13 cellular contexts compared by ENCODE assay signal in genomic region chr14:33849455-33849801, GRCh38.
DNase-seq lines count a peak whose midpoint lies in the region; ATAC-seq, FAIRE-seq and TF ChIP-seq lines count a peak whose summit lies in the region.
"Had no signal": no experiment of that assay in that cellular context is flagged by ENCODE, and none has a peak within 500 bp of the region (broad histone marks: within the 10 kb centered on the region; RNA-seq: fewer than 3 reads in every experiment).

No MANE protein-coding gene starts in this region.

- H3K79me2 ChIP-seq in OCI-LY7 (ENCODE audit: insufficient read depth, low read depth, low read length) = no peaks in the 10 kb centered on the region
- no peaks in the 10 kb centered on the region for H3K79me2 ChIP-seq in K562 (ENCODE audit: control insufficient read depth, insufficient read depth, low read length)
- no peaks in the 10 kb centered on the region for H3K79me2 ChIP-seq in neural progenitor cell (ENCODE audit: low read depth)

- H3K27ac Mint-ChIP-seq in neural progenitor cell = peak overlapping the region; percentile 46
- no peak overlapping the region for H3K27ac Mint-ChIP-seq in activated naive CD8-positive, alpha-beta T cell treated with anti-CD3 and anti-CD28 coated beads, Interleukin-2, amount 50 U/mL, for 24 hours
- H3K27ac Mint-ChIP-seq: CD4-positive, CD25-positive, alpha-beta regulatory T cell had no signal

- H3K9me3 ChIP-seq in OCI-LY7 (ENCODE audit: low read length) (no peaks in the 10 kb centered on the region), K562 (replicated peaks; ENCODE audit: control insufficient read depth, insufficient read depth, low read depth, low read length) (no peaks in the 10 kb centered on the region), neural progenitor cell (ENCODE audit: low read depth) (no peaks in the 10 kb centered on the region), uterus (no peaks in the 10 kb centered on the region)
- H3K9me3 ChIP-seq: Caco-2, HAP-1, Peyer's patch had no signal

- H3K9me3 Mint-ChIP-seq in neural progenitor cell = no peaks in the 10 kb centered on the region
- H3K9me3 Mint-ChIP-seq in activated naive CD8-positive, alpha-beta T cell treated with anti-CD3 and anti-CD28 coated beads, Interleukin-2, amount 50 U/mL, for 24 hours = no peaks in the 10 kb centered on the region

- H3K4me1 Mint-ChIP-seq in neural progenitor cell = peaks cover 28% of the 10 kb centered on the region
- H3K4me1 Mint-ChIP-seq in activated naive CD8-positive, alpha-beta T cell treated with anti-CD3 and anti-CD28 coated beads, Interleukin-2, amount 50 U/mL, for 24 hours = peaks cover 6% of the 10 kb centered on the region

- POLR2A ChIA-PET in OCI-LY7 (lab: Charles Lee) (no interaction called here), K562 (lab: Yijun Ruan, JAX) (interaction anchor here (0.6 to 2.2 kb wide), 6 partner anchors 9 to 249 kb away, joined by 3 to 8 read pairs (median 4); partner anchors contain the start of gene EGLN3)

- peaks cover 12% of the 10 kb centered on the region for H3F3A ChIP-seq in neural progenitor cell (ENCODE audit: low read depth)

- no peak overlapping the region for H3K4me3 Mint-ChIP-seq in neural progenitor cell
- H3K4me3 Mint-ChIP-seq in activated naive CD8-positive, alpha-beta T cell treated with anti-CD3 and anti-CD28 coated beads, Interleukin-2, amount 50 U/mL, for 24 hours = no peak overlapping the region
- H3K4me3 Mint-ChIP-seq: CD4-positive, CD25-positive, alpha-beta regulatory T cell; IgD-negative memory B cell had no signal

- no peak for TF ChIP-seq RAD21 in K562 (CRISPR knock-in tag; conservative IDR thresholded peaks at IDR 0.05 in 1 of 2, IDR thresholded peaks at IDR 0.05 in 1 of 2)

- H3K27me3 ChIP-seq in K562 (ENCODE audit: control insufficient read depth in 2 of 2, insufficient read depth in 2 of 2, low read length in 2 of 2) = no peaks in the 10 kb centered on the region
- no peaks in the 10 kb centered on the region for H3K27me3 ChIP-seq in neural progenitor cell
- H3K27me3 ChIP-seq in uterus = no peaks in the 10 kb centered on the region
- H3K27me3 ChIP-seq: Peyer's patch had no signal

- CTCF ChIA-PET in OCI-LY7 (lab: Charles Lee; ENCODE audit: unreplicated experiment) = interaction anchor here (1.0 kb wide), 1 partner anchor 249 kb away, joined by 3 read pairs; no protein-coding TSS in a partner anchor
- CTCF ChIA-PET in K562 (lab: Yijun Ruan, JAX; ENCODE audit: low intra/inter-chr PET ratio) = no interaction called here

- H3K36me3 ChIP-seq in OCI-LY7 (ENCODE audit: insufficient read depth, low read length) (no peaks in the 10 kb centered on the region), K562 (ENCODE audit: control insufficient read depth, insufficient read depth, low read length) (no peaks in the 10 kb centered on the region), neural progenitor cell (no peaks in the 10 kb centered on the region), uterus (no peaks in the 10 kb centered on the region)
- H3K36me3 ChIP-seq: HAP-1, Peyer's patch had no signal

- TF ChIP-seq EP300 in K562 (IDR thresholded peaks at IDR 0.05; ENCODE audit: low read length) = no peak

- H2AFZ ChIP-seq in OCI-LY7 (ENCODE audit: low read length) (no peak overlapping the region), K562 (ENCODE audit: low read depth, low read length) (no peak overlapping the region), neural progenitor cell (replicated peaks) (no peak overlapping the region)

- no peaks in the 10 kb centered on the region for H4K20me1 ChIP-seq in OCI-LY7 (ENCODE audit: insufficient read depth, low read length)
- no peaks in the 10 kb centered on the region for H4K20me1 ChIP-seq in K562 (replicated peaks; ENCODE audit: control insufficient read depth, insufficient read depth, low read length)
- no peaks in the 10 kb centered on the region for H4K20me1 ChIP-seq in neural progenitor cell (ENCODE audit: low read depth)

- H3K9ac ChIP-seq in K562 (ENCODE audit: insufficient read depth in 1 of 2, low read depth in 2 of 2, low read length in 2 of 2) (no peak overlapping the region), neural progenitor cell (no peak overlapping the region)

- no peak for FAIRE-seq in K562 (lab: Jason Lieb, UNC)

- DNase-seq in OCI-LY7 (ENCODE audit: low spot score) (no peak), K562 (ENCODE audit: extremely low read depth in 1 of 4, low spot score in 3 of 4) (no peak), neural progenitor cell (ENCODE audit: low spot score) (no peak), uterus (no peak), OCI-M1 (lab: John Stamatoyannopoulos, UW) (no peak)
- no peak for DNase-seq in activated naive CD8-positive, alpha-beta T cell treated with anti-CD3 and anti-CD28 coated beads, Interleukin-2, amount 50 U/mL, for 24 hours
- DNase-seq: CD4-positive, CD25-positive, alpha-beta regulatory T cell; MV-4-11 had no signal

- in situ Hi-C loops in K562 (cut with MboI) = loop anchor here (10.0 kb wide), 1 partner anchor 375 kb away; no protein-coding TSS in a partner anchor

- ATAC-seq in GM18511 (IDR thresholded peaks at IDR 0.05; ENCODE audit: unreplicated experiment) = peak; percentile 16
- ATAC-seq in K562 = 0 out of 3 replicates have a peak, but pooled peaks have one; percentile 19
- no peak for ATAC-seq in activated naive CD8-positive, alpha-beta T cell treated with anti-CD3 and anti-CD28 coated beads, Interleukin-2, amount 50 U/mL, for 24 hours

- H3K4me2 ChIP-seq in OCI-LY7 (ENCODE audit: low read length) (no peak overlapping the region), K562 (ENCODE audit: insufficient read depth, low read length) (no peak overlapping the region), neural progenitor cell (no peak overlapping the region)

- BruUV-seq in OCI-LY7 (replicated peaks; lab: Mats Ljungman, UMichigan) (no TSS peak), K562 (replicated peaks; lab: Mats Ljungman, UMichigan) (no TSS peak)

- intact Hi-C loops in OCI-LY7 (cut with micrococcal nuclease; ENCODE audit: unreplicated experiment) (loop anchor here (10.0 kb wide), 2 partner anchors 375 to 455 kb away; no protein-coding TSS in a partner anchor), K562 (cut with micrococcal nuclease) (loop anchor here (5.0 to 10.0 kb wide), 4 partner anchors 68 to 455 kb away; no protein-coding TSS in a partner anchor), uterus (cut with DNase I; ENCODE audit: low total_unique reads) (no loop called here)

- TF ChIP-seq POLR2A in K562 (conservative IDR thresholded peaks at IDR 0.05) (no peak), uterus (IDR thresholded peaks at IDR 0.05) (no peak)

- H3K4me1 ChIP-seq in OCI-LY7 (ENCODE audit: insufficient read depth, low read length, poor library complexity, severe bottlenecking) (no peaks in the 10 kb centered on the region), K562 (replicated peaks in 1 of 2; ENCODE audit: control insufficient read depth in 2 of 2, insufficient read depth in 2 of 2, low read length in 2 of 2) (peaks cover 0 to 11% of the 10 kb centered on the region in 2 experiments; a peak in 2 of 5 replicates), neural progenitor cell (peaks cover 29% of the 10 kb centered on the region), uterus (no peaks in the 10 kb centered on the region)
- H3K4me1 ChIP-seq: Caco-2, Peyer's patch had no signal

- H3K27ac ChIP-seq in OCI-LY7 (ENCODE audit: low read depth, low read length, poor library complexity, severe bottlenecking) (no peak overlapping the region), K562 (ENCODE audit: extremely low read depth, low read depth, low read length) (no peak overlapping the region), neural progenitor cell (no peak overlapping the region), uterus (no peak overlapping the region)
- H3K27ac ChIP-seq: Peyer's patch had no signal

- peaks cover 5% of the 10 kb centered on the region for H3K27me3 Mint-ChIP-seq in neural progenitor cell (ENCODE audit: insufficient read depth, low read depth)
- no peaks in the 10 kb centered on the region for H3K27me3 Mint-ChIP-seq in activated naive CD8-positive, alpha-beta T cell treated with anti-CD3 and anti-CD28 coated beads, Interleukin-2, amount 50 U/mL, for 24 hours
- H3K27me3 Mint-ChIP-seq: CD4-positive, CD25-positive, alpha-beta regulatory T cell; IgD-negative memory B cell had no signal

- no peaks in the 10 kb centered on the region for H3K36me3 Mint-ChIP-seq in neural progenitor cell
- no peaks in the 10 kb centered on the region for H3K36me3 Mint-ChIP-seq in activated naive CD8-positive, alpha-beta T cell treated with anti-CD3 and anti-CD28 coated beads, Interleukin-2, amount 50 U/mL, for 24 hours (ENCODE audit: low read depth)
- H3K36me3 Mint-ChIP-seq: CD4-positive, CD25-positive, alpha-beta regulatory T cell had no signal

- 0 out of 2 replicates have a peak, but pooled peaks have one; percentile 4 for TF ChIP-seq CTCF in OCI-LY7 (conservative IDR thresholded peaks at IDR 0.05; ENCODE audit: low read length)
- no peak for TF ChIP-seq CTCF in K562 (IDR thresholded peaks at IDR 0.05 in 2 of 3, conservative IDR thresholded peaks at IDR 0.05 in 1 of 3; ENCODE audit: insufficient read depth in 2 of 3, low read depth in 1 of 3, low read length in 3 of 3)
- no peak for TF ChIP-seq CTCF in neural progenitor cell (IDR thresholded peaks at IDR 0.05)
- no peak for TF ChIP-seq CTCF in uterus (IDR thresholded peaks at IDR 0.05)

- 100% methylated on average over 1 of the region's 1 CpG for WGBS in K562 (ENCODE audit: insufficient coverage, low coverage, missing lambda C conversion rate)

- H3K4me3 ChIP-seq in OCI-LY7 (ENCODE audit: low read depth, low read length, poor library complexity, severe bottlenecking) (no peak overlapping the region), K562 (no peak overlapping the region), neural progenitor cell (no peak overlapping the region), uterus (no peak overlapping the region)
- H3K4me3 ChIP-seq: HAP-1, Peyer's patch had no signal

- no peaks in the 10 kb centered on the region for H3K9me1 ChIP-seq in K562 (ENCODE audit: control insufficient read depth, insufficient read depth, low read length)

- no peaks in the 10 kb centered on the region for H3K9me2 ChIP-seq in OCI-LY7 (ENCODE audit: insufficient read depth, low read length)

TF ChIP-seq in K562, 482 proteins besides CTCF, POLR2A, EP300 and RAD21:
- TF ChIP-seq BHLHE40 (IDR thresholded peaks at IDR 0.05; ENCODE audit: low read length) (no peak), KAT2B (IDR thresholded peaks at IDR 0.05; ENCODE audit: low read depth, low read length) (no peak), ZNF75A (CRISPR knock-in tag; IDR thresholded peaks at IDR 0.05) (no peak)
